ENCODE assay signal across 22 cellular contexts in the genomic region with DNA sequence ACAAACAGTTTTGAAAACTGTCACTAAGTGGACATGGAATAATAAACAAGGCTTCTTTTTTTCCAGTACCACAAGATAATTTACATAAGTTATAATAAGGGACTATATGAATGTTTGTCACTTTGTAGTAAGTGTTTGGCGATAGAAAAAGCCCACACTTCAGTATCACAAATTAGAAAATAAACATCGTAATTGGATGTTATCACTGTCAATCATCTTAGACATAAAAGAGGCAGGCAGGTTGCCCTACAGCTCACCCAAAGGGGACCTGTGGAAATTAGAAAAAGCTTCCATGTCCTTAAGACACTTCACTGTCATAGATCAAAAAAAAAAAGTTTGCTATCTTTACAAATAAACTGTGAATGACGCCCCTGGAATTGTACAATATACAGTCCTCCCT. TPM values are rescaled to one million over a fixed set of nuclear protein-coding genes. Genes with fewer than 3 reads are reported as not detected.
DNase-seq lines count a peak whose midpoint lies in the region; ATAC-seq, FAIRE-seq and TF ChIP-seq lines count a peak whose summit lies in the region.
"Had no signal": no experiment of that assay in that cellular context is flagged by ENCODE, and none has a peak within 500 bp of the region (broad histone marks: within the 10 kb centered on the region; RNA-seq: fewer than 3 reads in every experiment).

No MANE protein-coding gene starts in this region.

- FAIRE-seq in K562 (lab: Jason Lieb, UNC) (no peak), GM19239 (lab: Jason Lieb, UNC) (no peak)
- FAIRE-seq: A549, G401.6, HepG2 had no signal

- ATAC-seq in K562 = no peak
- ATAC-seq: A549, HepG2 had no signal

- no peak overlapping the region for H3K4me2 ChIP-seq in K562 (ENCODE audit: insufficient read depth, low read length)
- H3K4me2 ChIP-seq: A549 had no signal

- no peak overlapping the region for H3K27ac Mint-ChIP-seq in T-helper 2 cell treated with Interferon-gamma antibody and Interleukin-4, amounts not matched to agents 5 μg/mL and 100 μg/mL, for 36 hours
- H3K27ac Mint-ChIP-seq: T-helper 1 cell treated with Interleukin-12 subunit alpha and Interleukin-12 subunit beta and Interleukin-4 antibody, amounts not matched to agents 30 μg/mL and 1 μg/mL, for 36 hours had no signal

- peaks cover 14% of the 10 kb centered on the region for H3K79me2 ChIP-seq in K562 (ENCODE audit: control insufficient read depth, insufficient read depth, low read length)

- H3K27me3 ChIP-seq in K562 (ENCODE audit: control insufficient read depth in 2 of 2, insufficient read depth in 2 of 2, low read length in 2 of 2) = no peaks in the 10 kb centered on the region
- H3K27me3 ChIP-seq: MG63, Peyer's patch had no signal

- CTCF ChIA-PET in HEK293T (lab: Yijun Ruan, JAX) = no interaction called here
- CTCF ChIA-PET in K562 (lab: Yijun Ruan, JAX; ENCODE audit: low intra/inter-chr PET ratio) = no interaction called here

- peaks cover 23% of the 10 kb centered on the region for H3K27me3 Mint-ChIP-seq in T-helper 2 cell treated with Interferon-gamma antibody and Interleukin-4, amounts not matched to agents 5 μg/mL and 100 μg/mL, for 36 hours (ENCODE audit: low read depth)

- no peak for TF ChIP-seq EP300 in K562 (IDR thresholded peaks at IDR 0.05; ENCODE audit: low read length)

- no TSS peak for BruUV-seq in K562 (replicated peaks; lab: Mats Ljungman, UMichigan)

- POLR2A ChIA-PET in HEK293T (lab: Yijun Ruan, JAX) (no interaction called here), K562 (lab: Yijun Ruan, JAX) (no interaction called here)

- H3K4me1 ChIP-seq in K562 (replicated peaks in 1 of 2; ENCODE audit: control insufficient read depth in 2 of 2, insufficient read depth in 2 of 2, low read length in 2 of 2) = peaks cover 3 to 5% of the 10 kb centered on the region in 2 experiments; a peak in 4 of 5 replicates

- no peaks in the 10 kb centered on the region for H3K9me3 Mint-ChIP-seq in T-helper 2 cell treated with Interferon-gamma antibody and Interleukin-4, amounts not matched to agents 5 μg/mL and 100 μg/mL, for 36 hours
- H3K9me3 Mint-ChIP-seq: CD4-positive, alpha-beta memory T cell; T-helper 1 cell treated with Interleukin-12 subunit alpha and Interleukin-12 subunit beta and Interleukin-4 antibody, amounts not matched to agents 30 μg/mL and 1 μg/mL, for 36 hours had no signal

- H3K9ac ChIP-seq in K562 (ENCODE audit: insufficient read depth in 1 of 2, low read depth in 2 of 2, low read length in 2 of 2) = no peak overlapping the region

- no peak for DNase-seq in HEK293T (ENCODE audit: extremely low spot score)
- DNase-seq in NCI-H69 (lab: John Stamatoyannopoulos, UW) = peak; percentile 0
- no peak for DNase-seq in K562 (ENCODE audit: extremely low read depth in 1 of 4, low spot score in 3 of 4)
- no peak for DNase-seq in substantia nigra (lab: John Stamatoyannopoulos, UW)
- no peak for DNase-seq in ureter (ENCODE audit: low spot score)
- no peak for DNase-seq in GM19239 (ENCODE audit: insufficient read length, low spot score)
- no peak for DNase-seq in T-helper 2 cell treated with Interferon-gamma antibody and Interleukin-4, amounts not matched to agents 5 μg/mL and 100 μg/mL, for 36 hours (ENCODE audit: low spot score)
- DNase-seq: C1 segment of cervical spinal cord; Caco-2; CD4-positive, alpha-beta memory T cell; KG1; MG63; NCI-H1694 treated with DMSO at 0.1 percent for 48 hours; NCI-H2081 treated with DMSO at 0.1 percent for 48 hours; NCI-H2171 treated with DMSO at 0.1 percent for 48 hours; NCI-H524; Peyer's patch; SHP77 treated with DMSO at 0.1 percent for 48 hours had no signal

- no peak for TF ChIP-seq RAD21 in K562 (CRISPR knock-in tag; conservative IDR thresholded peaks at IDR 0.05 in 1 of 2, IDR thresholded peaks at IDR 0.05 in 1 of 2)

- H2AFZ ChIP-seq in K562 (ENCODE audit: low read depth, low read length) = no peak overlapping the region

- H3K9me1 ChIP-seq in K562 (ENCODE audit: control insufficient read depth, insufficient read depth, low read length) = no peaks in the 10 kb centered on the region

- H3K4me3 ChIP-seq in K562 = no peak overlapping the region
- H3K4me3 ChIP-seq: A549, MG63, Peyer's patch had no signal

- in situ Hi-C loops in K562 (cut with MboI) = no loop called here

- 61% methylated on average over 3 of the region's 3 CpGs for WGBS in K562 (ENCODE audit: insufficient coverage, low coverage, missing lambda C conversion rate)

- no peaks in the 10 kb centered on the region for H4K20me1 ChIP-seq in K562 (replicated peaks; ENCODE audit: control insufficient read depth, insufficient read depth, low read length)

- intact Hi-C loops in K562 (cut with micrococcal nuclease) = no loop called here

- H3K4me3 Mint-ChIP-seq in T-helper 2 cell treated with Interferon-gamma antibody and Interleukin-4, amounts not matched to agents 5 μg/mL and 100 μg/mL, for 36 hours = no peak overlapping the region
- H3K4me3 Mint-ChIP-seq: CD4-positive, alpha-beta memory T cell had no signal

- H3K27ac ChIP-seq in K562 (ENCODE audit: extremely low read depth, low read depth, low read length) (no peak overlapping the region), substantia nigra (ENCODE audit: low read depth, low read length, poor library complexity, severe bottlenecking) (peak overlapping the region; percentile 98)
- H3K27ac ChIP-seq: A549, Peyer's patch had no signal

- H3K4me1 Mint-ChIP-seq in T-helper 2 cell treated with Interferon-gamma antibody and Interleukin-4, amounts not matched to agents 5 μg/mL and 100 μg/mL, for 36 hours (ENCODE audit: low read depth) = peaks cover 7% of the 10 kb centered on the region

- H3K36me3 ChIP-seq in K562 (ENCODE audit: control insufficient read depth, insufficient read depth, low read length) = peaks cover 1% of the 10 kb centered on the region; the same call in 2 of the 3 replicates
- H3K36me3 ChIP-seq: Peyer's patch had no signal

- H3K9me3 ChIP-seq in K562 (replicated peaks; ENCODE audit: control insufficient read depth, insufficient read depth, low read depth, low read length) = no peaks in the 10 kb centered on the region
- H3K9me3 ChIP-seq: A549, Caco-2, MG63, Peyer's patch had no signal

- TF ChIP-seq POLR2A in K562 (conservative IDR thresholded peaks at IDR 0.05) = no peak

- H3K36me3 Mint-ChIP-seq in T-helper 2 cell treated with Interferon-gamma antibody and Interleukin-4, amounts not matched to agents 5 μg/mL and 100 μg/mL, for 36 hours (ENCODE audit: low read depth) = peaks cover 2% of the 10 kb centered on the region

- TF ChIP-seq CTCF in K562 (IDR thresholded peaks at IDR 0.05 in 2 of 3, conservative IDR thresholded peaks at IDR 0.05 in 1 of 3; ENCODE audit: insufficient read depth in 2 of 3, low read depth in 1 of 3, low read length in 3 of 3) = no peak

TF ChIP-seq in HEK293T, 16 proteins besides CTCF, POLR2A, EP300 and RAD21 (continues in another document):
- TF ChIP-seq SUZ12 (IDR thresholded peaks at IDR 0.05) = no peak

RNA-seq across cellular contexts. Expression of a gene that starts 3.6 kb away (rescaled TPM):
- 27.7 and 80.4 TPM in 2 replicates for total RNA-seq in K562 (2011; cell fraction: chromatin; rRNA removed; ENCODE audit: low replicate concordance)
- total RNA-seq in K562 (2011; cell fraction: nucleolus; rRNA removed) = 11.7 and 12.0 TPM in 2 replicates
- 27.5 and 29.0 TPM in 2 replicates for total RNA-seq in K562 (2011; cell fraction: nucleoplasm; rRNA removed)
- 27.8 and 30.6 TPM in 2 replicates for total RNA-seq in K562 (2014; rRNA removed)
- 57.6 and 64.0 TPM in 2 replicates for total RNA-seq in K562 (2014; rRNA removed; fragmentation: Illumina TruSeq; extraction: Trizol)
- 44.6 and 47.5 TPM in 2 replicates for total RNA-seq in K562 (2015; rRNA removed; fragmentation: Illumina TruSeq; extraction: Trizol)
- 24.7 and 30.8 TPM in 2 replicates for total RNA-seq in K562 (2021)
- 20.1 and 29.5 TPM in 2 replicates for polyA plus RNA-seq in K562 (2011; rRNA removed)
- 5.2 and 8.7 TPM in 2 replicates for polyA plus RNA-seq in K562 (2011; cell fraction: cytosol; rRNA removed)
- 13.4 and 19.0 TPM in 2 replicates for polyA plus RNA-seq in K562 (2011; cell fraction: nucleus; rRNA removed)
- polyA plus RNA-seq in K562 (2012) = 10.6 and 19.7 TPM in 2 replicates
- 23.4 and 32.6 TPM in 2 replicates for polyA plus RNA-seq in K562 (2014; fragmentation: Illumina TruSeq; extraction: Trizol)
- 10 to 100 TPM; 36.0 to 41.4 TPM for polyA plus RNA-seq in K562 (2014; fragmentation: Nextera tagmentation; extraction: Ambion mirVana)
- polyA plus RNA-seq in K562 (2014; rRNA removed) = 19.5 and 23.8 TPM in 2 replicates
- polyA minus RNA-seq in K562 (2011; rRNA and poly(A)+ RNA removed) = 41.2 and 43.3 TPM in 2 replicates
- 8.9 and 17.8 TPM in 2 replicates for polyA minus RNA-seq in K562 (2011; cell fraction: cytosol; rRNA and poly(A)+ RNA removed)
- polyA minus RNA-seq in K562 (2011; cell fraction: nucleus; rRNA and poly(A)+ RNA removed) = 15.6 and 25.2 TPM in 2 replicates
- total RNA-seq in ureter = 27.9 TPM

RNA-seq across cellular contexts. Expression of a gene that starts 36.0 kb away (rescaled TPM):
- total RNA-seq in K562 (2011; cell fraction: chromatin; rRNA removed; ENCODE audit: low replicate concordance) = 5.4 and 14.6 TPM in 2 replicates
- total RNA-seq in K562 (2011; cell fraction: nucleolus; rRNA removed) = 3.0 and 3.8 TPM in 2 replicates
- 6.4 and 13.4 TPM in 2 replicates for total RNA-seq in K562 (2011; cell fraction: nucleoplasm; rRNA removed)
- total RNA-seq in K562 (2014; rRNA removed) (3.9 and 4.0 TPM in 2 replicates), K562 (2014; rRNA removed; fragmentation: Illumina TruSeq; extraction: Trizol) (6.0 and 6.7 TPM in 2 replicates), K562 (2015; rRNA removed; fragmentation: Illumina TruSeq; extraction: Trizol) (5.3 and 5.7 TPM in 2 replicates), K562 (2021) (5.2 and 5.7 TPM in 2 replicates), ureter (11.9 TPM)
- polyA plus RNA-seq in K562 (2011; rRNA removed) (4.1 and 4.7 TPM in 2 replicates), K562 (2014; fragmentation: Illumina TruSeq; extraction: Trizol) (2.5 and 3.2 TPM in 2 replicates), K562 (2014; fragmentation: Nextera tagmentation; extraction: Ambion mirVana) (1 to 10 TPM; 3.7 to 3.9 TPM), K562 (2014; rRNA removed) (2.1 and 2.6 TPM in 2 replicates)
- polyA plus RNA-seq in K562 (2011; cell fraction: cytosol; rRNA removed) = 1.7 and 2.3 TPM in 2 replicates
- polyA plus RNA-seq in K562 (2011; cell fraction: nucleus; rRNA removed) = 3.2 and 3.5 TPM in 2 replicates
- polyA plus RNA-seq in K562 (2012) = 3.7 and 4.1 TPM in 2 replicates
- polyA minus RNA-seq in K562 (2011; rRNA and poly(A)+ RNA removed) = 5.0 and 7.2 TPM in 2 replicates
- 2.3 and 2.5 TPM in 2 replicates for polyA minus RNA-seq in K562 (2011; cell fraction: cytosol; rRNA and poly(A)+ RNA removed)
- polyA minus RNA-seq in K562 (2011; cell fraction: nucleus; rRNA and poly(A)+ RNA removed) = 2.8 and 3.8 TPM in 2 replicates
- polyA plus RNA-seq: CD4-positive, alpha-beta memory T cell had no signal
